16 cellular contexts compared by ENCODE assay signal in genomic region chr22:20616451-20617043, GRCh38.
DNase-seq lines count a peak whose midpoint lies in the region; ATAC-seq and TF ChIP-seq lines count a peak whose summit lies in the region.
"Had no signal": no experiment of that assay in that cellular context is flagged by ENCODE, and none has a peak within 500 bp of the region (broad histone marks: within the 10 kb centered on the region; RNA-seq: fewer than 3 reads in every experiment).

No MANE protein-coding gene starts in this region.

- no peak overlapping the region for H3K4me3 Mint-ChIP-seq in naive thymus-derived CD8-positive, alpha-beta T cell
- H3K4me3 Mint-ChIP-seq: CD4-positive, alpha-beta memory T cell had no signal

- H3K4me3 ChIP-seq in astrocyte of the spinal cord (ENCODE audit: low read depth, low read length), result no peak overlapping the region
- no peak overlapping the region for H3K4me3 ChIP-seq in choroid plexus epithelial cell (ENCODE audit: low read depth, low read length)
- H3K4me3 ChIP-seq: GM23248 had no signal

- no peaks in the 10 kb centered on the region for H3K27me3 Mint-ChIP-seq in naive thymus-derived CD8-positive, alpha-beta T cell

- no peak for ATAC-seq in naive thymus-derived CD8-positive, alpha-beta T cell

- DNase-seq in astrocyte of the spinal cord (ENCODE audit: low read depth, low spot score), result peak; percentile 19
- peak; percentile 18 for DNase-seq in choroid plexus epithelial cell (ENCODE audit: low read depth)
- peak; percentile 81 for DNase-seq in smooth muscle cell of the brain vasculature (ENCODE audit: low read depth, low spot score)
- DNase-seq in activated effector memory CD4-positive, alpha-beta T cell treated with Interleukin-2 at 50 U/mL for 16 hours, result no peak
- no peak for DNase-seq in naive thymus-derived CD8-positive, alpha-beta T cell
- no peak for DNase-seq in activated CD4-positive, alpha-beta T cell treated with anti-CD3 and anti-CD28 coated beads for 4 hours
- DNase-seq: C1 segment of cervical spinal cord; Calu3; CD4-positive, alpha-beta memory T cell; COR-L47; DMS53; DMS79 treated with DMSO at 0.1 percent for 48 hours; GF-D8; GM23248; H7; HCEC 1CT had no signal

- POLR2A ChIA-PET in naive thymus-derived CD8-positive, alpha-beta T cell (lab: Charles Lee), result no interaction called here

- no peak for TF ChIP-seq CTCF in astrocyte of the spinal cord (IDR thresholded peaks at IDR 0.05; ENCODE audit: low read depth, low read length)
- TF ChIP-seq CTCF in choroid plexus epithelial cell (conservative IDR thresholded peaks at IDR 0.05; ENCODE audit: low read depth, low read length), result no peak

- no peaks in the 10 kb centered on the region for H3K9me3 Mint-ChIP-seq in naive thymus-derived CD8-positive, alpha-beta T cell
- H3K9me3 Mint-ChIP-seq: CD4-positive, alpha-beta memory T cell had no signal

- peak overlapping the region in 1 of 10 donors; percentile 38 for H3K27ac Mint-ChIP-seq in naive thymus-derived CD8-positive, alpha-beta T cell
- H3K27ac Mint-ChIP-seq: CD4-positive, alpha-beta memory T cell had no signal

- in situ Hi-C loops in astrocyte of the spinal cord (cut with HindIII; ENCODE audit: low sequenced_read_pairs), result no loop called here

- peaks cover 4 to 6% (median 6%) of the 10 kb centered on the region in 4 donors for H3K4me1 Mint-ChIP-seq in naive thymus-derived CD8-positive, alpha-beta T cell

- no peaks in the 10 kb centered on the region for H3K36me3 Mint-ChIP-seq in naive thymus-derived CD8-positive, alpha-beta T cell
- H3K36me3 Mint-ChIP-seq: CD4-positive, alpha-beta memory T cell had no signal

Comparison
In these comparisons a context has a peak if more than half of its experiments do, and no peak if none do; other contexts are left out.
1. DNase-seq: peak in astrocyte of the spinal cord (single experiment), choroid plexus epithelial cell (single experiment) and smooth muscle cell of the brain vasculature (single experiment); none in activated effector memory CD4-positive, alpha-beta T cell treated with Interleukin-2 at 50 U/mL for 16 hours (single experiment), naive thymus-derived CD8-positive, alpha-beta T cell (0 of 10) and activated CD4-positive, alpha-beta T cell treated with anti-CD3 and anti-CD28 coated beads for 4 hours (0 of 2).